ENCODE assay signal across 17 cellular contexts in the genomic region with DNA sequence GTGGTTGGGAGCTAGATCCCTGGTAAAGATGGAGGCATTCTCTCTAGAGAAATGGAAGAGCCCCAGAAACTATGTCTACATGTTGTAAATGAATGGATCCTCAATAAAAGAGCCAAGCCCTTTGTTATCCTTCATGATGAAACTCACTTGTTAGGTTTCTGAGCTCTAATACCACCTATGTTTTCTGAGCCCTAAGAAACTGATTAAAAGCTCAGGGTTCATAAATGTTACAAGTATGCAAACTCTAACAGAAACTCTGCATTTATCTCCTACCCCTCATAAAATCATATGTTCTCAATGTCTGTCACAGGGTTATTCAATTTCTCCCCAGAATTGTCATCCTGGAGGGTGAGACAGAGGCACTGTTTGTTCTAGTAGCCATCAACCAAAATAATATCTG.
"Had no signal": no experiment of that assay in that cellular context is flagged by ENCODE, and none has a peak within 500 bp of the region (broad histone marks: within the 10 kb centered on the region; RNA-seq: fewer than 3 reads in every experiment).

No MANE protein-coding gene starts in this region.

- DNase-seq: cerebellar nuclear complex; dermis blood vessel endothelial cell; dorsolateral prefrontal cortex; effector CD4-positive, alpha-beta T cell; effector memory CD4-positive, alpha-beta T cell; foreskin keratinocyte; heart left ventricle; hippocampal formation; left cardiac atrium; left lung; left ventricle myocardium superior; lower lobe of right lung; mesenchymal stem cell; midbrain had no signal

- H3K27ac ChIP-seq: coronary artery, dorsolateral prefrontal cortex, esophagus muscularis mucosa, foreskin keratinocyte, gastroesophageal sphincter, heart left ventricle, left lung, lower lobe of right lung had no signal

- H3K9me3 ChIP-seq: esophagus muscularis mucosa, gastroesophageal sphincter, heart left ventricle, left lung, lower lobe of right lung had no signal

- H3K4me3 ChIP-seq: coronary artery, dorsolateral prefrontal cortex, esophagus muscularis mucosa, gastroesophageal sphincter, heart left ventricle, left lung, lower lobe of right lung had no signal

- H3K4me1 ChIP-seq: esophagus muscularis mucosa, foreskin keratinocyte, gastroesophageal sphincter, heart left ventricle, left lung had no signal

- H3K27me3 ChIP-seq: dorsolateral prefrontal cortex, esophagus muscularis mucosa, foreskin keratinocyte, gastroesophageal sphincter, heart left ventricle, left lung had no signal

- H3K36me3 ChIP-seq: esophagus muscularis mucosa, gastroesophageal sphincter, heart left ventricle, left lung, lower lobe of right lung had no signal

- ATAC-seq: foreskin keratinocyte, gastroesophageal sphincter, heart left ventricle, left cardiac atrium, left lung, left ventricle myocardium superior, lower lobe of right lung had no signal
